8 cellular contexts compared by ENCODE assay signal in genomic region chr10:6052247-6053221, GRCh38. TPM values are rescaled to one million over a fixed set of nuclear protein-coding genes. Genes with fewer than 3 reads are reported as not detected.
DNase-seq lines count a peak whose midpoint lies in the region; ATAC-seq and TF ChIP-seq lines count a peak whose summit lies in the region.

No MANE protein-coding gene starts in this region.

- H3K36me3 ChIP-seq in PC-9 (ENCODE audit: low read depth) = no peaks in the 10 kb centered on the region

- H3K4me2 ChIP-seq in PC-9 = peak overlapping the region; percentile 71

- TF ChIP-seq CTCF in PC-9 (conservative IDR thresholded peaks at IDR 0.05) = no peak
- TF ChIP-seq CTCF in glutamatergic neuron (IDR thresholded peaks at IDR 0.05; ENCODE audit: partially characterized antibody, unreplicated experiment) = no peak

- peaks cover 17% of the 10 kb centered on the region; the same call in 1 of the 2 replicates for H3F3A ChIP-seq in PC-9 (ENCODE audit: insufficient read depth, low read depth)

- intact Hi-C loops in PC-9 (cut with micrococcal nuclease; ENCODE audit: unreplicated experiment) = loop anchor here (2.0 kb wide), 1 partner anchor 38 kb away; no protein-coding TSS in a partner anchor
- intact Hi-C loops in activated naive CD4-positive, alpha-beta T cell treated with anti-CD3 and anti-CD28 coated beads for 36 hours (cut with micrococcal nuclease) = loop anchor here (1.0 to 10.0 kb wide), 13 partner anchors 10 to 1212 kb away; partner anchors contain the start of genes IL2RA and PFKFB3

- POLR2A ChIA-PET in PC-9 (lab: Charles Lee; ENCODE audit: unreplicated experiment) = no interaction called here

- peak overlapping the region; percentile 47; the same call in 1 of the 2 replicates for H3K4me3 ChIP-seq in PC-9

- DNase-seq in PC-9 (peak; percentile 62 to 71), HuH-7 (ENCODE audit: low spot score) (no peak), glutamatergic neuron (no peak), cerebellar cortex (ENCODE audit: low spot score) (no peak)
- peak; percentile 92 for DNase-seq in activated naive CD4-positive, alpha-beta T cell treated with anti-CD3 and anti-CD28 coated beads for 36 hours
- DNase-seq in stimulated activated CD4-positive, alpha-beta T cell treated with anti-CD3 and anti-CD28 coated beads, Interleukin-12 subunit alpha, Interleukin-12 subunit beta, amount 100 ng/mL, for 48 hours (ENCODE audit: low read depth in 2 of 3, low spot score in 1 of 3) = peak; percentile 75 to 86 (median 80)

- peak overlapping the region; percentile 71 for H3K27ac ChIP-seq in PC-9

- CTCF ChIA-PET in PC-9 (lab: Charles Lee) = interaction anchor here (0.9 kb wide), 1 partner anchor 34 kb away, joined by 4 read pairs; no protein-coding TSS in a partner anchor
- CTCF ChIA-PET in activated naive CD4-positive, alpha-beta T cell treated with anti-CD3 and anti-CD28 coated beads for 36 hours (lab: Charles Lee) = interaction anchor here (0.7 to 5.5 kb wide), 9 partner anchors 14 to 164 kb away, joined by 3 to 77 read pairs (median 6); no protein-coding TSS in a partner anchor

- peak overlapping the region; percentile 98 for H3K27ac Mint-ChIP-seq in activated naive CD4-positive, alpha-beta T cell treated with anti-CD3 and anti-CD28 coated beads for 36 hours
- H3K27ac Mint-ChIP-seq in glutamatergic neuron (ENCODE audit: unreplicated experiment) = no peak overlapping the region

- H3K79me2 ChIP-seq in PC-9 (ENCODE audit: low read depth) = no peaks in the 10 kb centered on the region

- no peaks in the 10 kb centered on the region for H4K20me1 ChIP-seq in PC-9 (ENCODE audit: insufficient read depth)

- peak overlapping the region; percentile 80 for H3K4me3 Mint-ChIP-seq in activated naive CD4-positive, alpha-beta T cell treated with anti-CD3 and anti-CD28 coated beads for 36 hours
- no peak overlapping the region for H3K4me3 Mint-ChIP-seq in glutamatergic neuron (ENCODE audit: unreplicated experiment)

- no peaks in the 10 kb centered on the region for H3K27me3 ChIP-seq in PC-9 (ENCODE audit: insufficient read depth, low read depth)

- no peaks in the 10 kb centered on the region for H3K9me2 ChIP-seq in PC-9 (ENCODE audit: insufficient read depth)

- peak overlapping the region; percentile 75 for H2AFZ ChIP-seq in PC-9

- H3K27me3 Mint-ChIP-seq in activated naive CD4-positive, alpha-beta T cell treated with anti-CD3 and anti-CD28 coated beads for 36 hours (ENCODE audit: low read depth) = no peaks in the 10 kb centered on the region
- H3K27me3 Mint-ChIP-seq in glutamatergic neuron (ENCODE audit: unreplicated experiment) = peaks cover 5% of the 10 kb centered on the region

- H3K4me1 ChIP-seq in PC-9 (replicated peaks; ENCODE audit: insufficient read depth) = peaks cover 22% of the 10 kb centered on the region

- no peaks in the 10 kb centered on the region for H3K9me3 Mint-ChIP-seq in activated naive CD4-positive, alpha-beta T cell treated with anti-CD3 and anti-CD28 coated beads for 36 hours
- peaks cover 2% of the 10 kb centered on the region for H3K9me3 Mint-ChIP-seq in glutamatergic neuron (ENCODE audit: unreplicated experiment)

- H3K36me3 Mint-ChIP-seq in activated naive CD4-positive, alpha-beta T cell treated with anti-CD3 and anti-CD28 coated beads for 36 hours (ENCODE audit: low read depth) = peaks cover 82% of the 10 kb centered on the region
- H3K36me3 Mint-ChIP-seq in glutamatergic neuron (ENCODE audit: unreplicated experiment) = no peaks in the 10 kb centered on the region

- ATAC-seq in GM19452 (IDR thresholded peaks at IDR 0.05; ENCODE audit: unreplicated experiment) (peak; percentile 31), HG02623 (IDR thresholded peaks at IDR 0.05; ENCODE audit: unreplicated experiment) (no peak)

- peaks cover 86% of the 10 kb centered on the region for H3K4me1 Mint-ChIP-seq in activated naive CD4-positive, alpha-beta T cell treated with anti-CD3 and anti-CD28 coated beads for 36 hours (ENCODE audit: low read depth)
- peaks cover 2% of the 10 kb centered on the region for H3K4me1 Mint-ChIP-seq in glutamatergic neuron (ENCODE audit: low read depth, unreplicated experiment)

- no peaks in the 10 kb centered on the region for H3K9me3 ChIP-seq in PC-9 (ENCODE audit: insufficient read depth, low read depth)

- no TSS peak for BruUV-seq in PC-9 (replicated peaks; lab: Mats Ljungman, UMichigan)

RNA-seq across cellular contexts. Expression of gene IL2RA, which starts 9.6 kb away (rescaled TPM):
- not detected in 2 replicates for total RNA-seq in PC-9 (2021)
- total RNA-seq in activated naive CD4-positive, alpha-beta T cell treated with anti-CD3 and anti-CD28 coated beads for 36 hours = 100 to 1,000 TPM; 443 to 471 TPM
- not detected for total RNA-seq in glutamatergic neuron (ENCODE audit: unreplicated experiment)

RNA-seq across cellular contexts. Expression of gene RBM17, which starts 36.3 kb away (rescaled TPM):
- total RNA-seq in PC-9 (2021) (98.2 and 131 TPM in 2 replicates), glutamatergic neuron (ENCODE audit: unreplicated experiment) (171 TPM)
- total RNA-seq in activated naive CD4-positive, alpha-beta T cell treated with anti-CD3 and anti-CD28 coated beads for 36 hours = 100 to 1,000 TPM; 157 to 162 TPM

Comparison
In these comparisons a context has a peak if more than half of its experiments do, and no peak if none do; other contexts are left out.
1. DNase-seq: peak in PC-9 (2 of 2), activated naive CD4-positive, alpha-beta T cell treated with anti-CD3 and anti-CD28 coated beads for 36 hours (single experiment) and stimulated activated CD4-positive, alpha-beta T cell treated with anti-CD3 and anti-CD28 coated beads, Interleukin-12 subunit alpha, Interleukin-12 subunit beta, amount 100 ng/mL, for 48 hours (3 of 3); none in HuH-7 (single experiment), glutamatergic neuron (single experiment) and cerebellar cortex (single experiment).
2. RNA of gene IL2RA, which starts 9.6 kb away (total RNA-seq): 443 to 471 TPM in activated naive CD4-positive, alpha-beta T cell treated with anti-CD3 and anti-CD28 coated beads for 36 hours; not detected in PC-9 and not detected in glutamatergic neuron (single experiment); every median in the first group is over 100 times any median in the second.